Comparison of ENCODE assay signal across 8 cellular contexts in the genomic region with DNA sequence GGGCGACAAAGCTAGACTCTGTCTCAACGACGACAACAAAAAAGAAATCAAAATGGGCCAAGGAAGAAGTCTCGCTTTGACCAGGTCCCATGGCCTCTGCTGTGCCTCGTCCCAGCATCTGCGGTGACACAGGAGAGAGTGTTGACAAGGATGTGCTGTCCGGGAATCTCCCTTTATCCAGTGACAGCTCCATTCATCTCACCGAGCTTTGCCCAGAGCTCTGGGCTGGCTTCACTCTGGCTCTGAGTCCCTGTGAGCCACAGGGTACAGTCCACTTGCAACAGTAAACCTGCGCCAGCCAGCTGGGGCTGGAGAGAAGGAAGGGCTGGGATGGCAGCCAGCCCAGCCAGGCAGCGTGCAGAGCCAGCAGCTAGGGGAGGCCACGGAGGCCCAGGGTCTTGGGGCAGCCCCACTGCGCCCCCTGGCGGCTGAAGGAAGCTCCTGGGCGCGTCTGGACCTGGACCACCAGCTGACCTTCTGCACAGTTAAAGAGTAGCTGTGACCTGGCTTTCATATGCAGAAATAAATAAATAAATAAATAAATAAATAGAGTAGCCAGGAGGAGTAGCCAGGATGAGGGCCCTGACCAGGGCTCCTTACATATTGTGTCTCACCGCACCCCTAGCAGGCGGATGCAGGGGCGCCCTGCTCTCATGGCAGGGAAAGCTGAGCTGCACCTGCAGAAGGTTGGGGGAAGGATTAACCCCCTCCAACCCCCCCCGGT. TPM values are rescaled to one million over a fixed set of nuclear protein-coding genes. Genes with fewer than 3 reads are reported as not detected.
DNase-seq lines count a peak whose midpoint lies in the region; ATAC-seq, FAIRE-seq and TF ChIP-seq lines count a peak whose summit lies in the region.

No MANE protein-coding gene starts in this region.

- H3K27ac ChIP-seq in HEK293 (ENCODE audit: extremely low read depth, low read depth, low read length) (no peak overlapping the region), breast epithelium (peak overlapping the region; percentile 75 to 78), keratinocyte (ENCODE audit: control insufficient read depth, insufficient read depth, low read length) (no peak overlapping the region)

- H3K4me3 ChIP-seq in HEK293 (ENCODE audit: low read depth, low read length) = no peak overlapping the region
- no peak overlapping the region for H3K4me3 ChIP-seq in WI38 (ENCODE audit: low read depth, low read length)
- H3K4me3 ChIP-seq in breast epithelium = no peak overlapping the region
- H3K4me3 ChIP-seq in keratinocyte (ENCODE audit: control insufficient read depth in 2 of 3, extremely low read depth in 1 of 3, insufficient read depth in 2 of 3, low read depth in 1 of 3, low read length in 3 of 3) = no peak overlapping the region

- no peak overlapping the region for H3K27ac Mint-ChIP-seq in CD14-positive monocyte

- no peaks in the 10 kb centered on the region for H4K20me1 ChIP-seq in keratinocyte (ENCODE audit: control insufficient read depth, extremely low read depth, insufficient read depth, low read length)

- H3K4me3 Mint-ChIP-seq in CD14-positive monocyte = no peak overlapping the region

- H3K4me1 ChIP-seq in HEK293 (ENCODE audit: control insufficient read depth, insufficient read depth, low read length) = 0 out of 2 replicates have a peak, but pooled peaks cover 2% of the 10 kb centered on the region
- H3K4me1 ChIP-seq in breast epithelium = peaks cover 3 to 7% of the 10 kb centered on the region in 2 donors
- no peaks in the 10 kb centered on the region for H3K4me1 ChIP-seq in keratinocyte (ENCODE audit: control insufficient read depth, extremely low read depth, insufficient read depth, low read length)

- no peak for ATAC-seq in GM19452 (IDR thresholded peaks at IDR 0.05; ENCODE audit: unreplicated experiment)

- H3K79me2 ChIP-seq in keratinocyte (ENCODE audit: control insufficient read depth, insufficient read depth, low read length) = no peaks in the 10 kb centered on the region

- peak; percentile 63 for DNase-seq in CD14-positive monocyte (ENCODE audit: low spot score)
- peak; percentile 82 for DNase-seq in NCI-H2171 (lab: John Stamatoyannopoulos, UW)
- peak; percentile 93 to 94 for DNase-seq in breast epithelium (ENCODE audit: low spot score in 2 of 2)
- DNase-seq in keratinocyte (ENCODE audit: low read depth, low spot score) = no peak
- DNase-seq in stimulated activated CD4-positive, alpha-beta T cell treated with anti-CD3 and anti-CD28 coated beads, Interleukin-12 subunit alpha, Interleukin-12 subunit beta, amount 100 ng/mL, for 4 hours = peak; percentile 78

- H3K9me3 ChIP-seq in HEK293 (ENCODE audit: control insufficient read depth, insufficient read depth, low read depth, low read length) = no peaks in the 10 kb centered on the region
- H3K9me3 ChIP-seq in breast epithelium = no peaks in the 10 kb centered on the region
- H3K9me3 ChIP-seq in keratinocyte (ENCODE audit: control insufficient read depth, low read depth, low read length) = no peaks in the 10 kb centered on the region

- H3K9me3 Mint-ChIP-seq in CD14-positive monocyte = no peaks in the 10 kb centered on the region

- H3K27me3 ChIP-seq in breast epithelium (no peaks in the 10 kb centered on the region), keratinocyte (ENCODE audit: control insufficient read depth, extremely low read depth, insufficient read depth, low read length) (peaks cover 8% of the 10 kb centered on the region)

- TF ChIP-seq CTCF in CD14-positive monocyte (IDR thresholded peaks at IDR 0.05) = peak; percentile 97
- peak; percentile 86 for TF ChIP-seq CTCF in HEK293 (tag by site-specific recombination; IDR thresholded peaks at IDR 0.05)
- TF ChIP-seq CTCF in WI38 (IDR thresholded peaks at IDR 0.05; ENCODE audit: low read depth, low read length) = peak; percentile 87
- peak; percentile 63 to 93 (median 84) for TF ChIP-seq CTCF in breast epithelium (IDR thresholded peaks at IDR 0.05)
- peak; percentile 73 to 98 (median 85) for TF ChIP-seq CTCF in keratinocyte (optimal IDR thresholded peaks at IDR 0.05 in 1 of 3, IDR thresholded peaks at IDR 0.05 in 1 of 3, conservative IDR thresholded peaks at IDR 0.05 in 1 of 3; ENCODE audit: extremely low read depth in 1 of 3, insufficient read depth in 2 of 3, low read length in 3 of 3)

- no peak overlapping the region for H3K4me2 ChIP-seq in keratinocyte (ENCODE audit: control insufficient read depth, extremely low read depth, insufficient read depth, low read depth, low read length)

- peaks cover 3% of the 10 kb centered on the region for H3K4me1 Mint-ChIP-seq in CD14-positive monocyte

- H3K36me3 ChIP-seq in HEK293 (ENCODE audit: control insufficient read depth in 2 of 2, insufficient read depth in 1 of 2, low read length in 2 of 2) (no peaks in the 10 kb centered on the region), breast epithelium (no peaks in the 10 kb centered on the region), keratinocyte (ENCODE audit: control insufficient read depth in 2 of 2, extremely low read depth in 1 of 2, insufficient read depth in 2 of 2, low read length in 2 of 2) (no peaks in the 10 kb centered on the region)

- TF ChIP-seq POLR2A in breast epithelium (IDR thresholded peaks at IDR 0.05) = no peak

- POLR2A ChIA-PET in HEK293 (lab: Yijun Ruan, JAX) = interaction anchor here (0.5 to 2.9 kb wide), 15 partner anchors 9 to 279 kb away, joined by 3 to 16 read pairs (median 4); a partner anchor contains a TSS

- H2AFZ ChIP-seq in keratinocyte (ENCODE audit: control insufficient read depth, low read length) = no peak overlapping the region

- dilution Hi-C loops in keratinocyte (cut with MboI; ENCODE audit: extremely low pct_ligation_motif_present, low sequenced_read_pairs) = no loop called here

- no peak overlapping the region for H3K9ac ChIP-seq in keratinocyte (ENCODE audit: control insufficient read depth, extremely low read depth, insufficient read depth, low read length)

- intact Hi-C loops in CD14-positive monocyte (cut with micrococcal nuclease) = loop anchor here (5.0 to 10.0 kb wide), 2 partner anchors 287 to 294 kb away; no protein-coding TSS in a partner anchor
- intact Hi-C loops in breast epithelium (cut with DNase I; ENCODE audit: low total_unique reads) = no loop called here

- peaks cover 0 to 2% (median 1%) of the 10 kb centered on the region in 3 donors for H3K27me3 Mint-ChIP-seq in CD14-positive monocyte (ENCODE audit: low read depth in 3 of 3)

- no peaks in the 10 kb centered on the region for H3K9me1 ChIP-seq in keratinocyte (ENCODE audit: control insufficient read depth, extremely low read depth, insufficient read depth, low read length)

- CTCF ChIA-PET in HEK293 (lab: Yijun Ruan, JAX) = interaction anchor here (0.6 to 4.1 kb wide), 68 partner anchors 10 to 873 kb away, joined by 3 to 59 read pairs (median 4); a partner anchor contains a TSS

- peaks cover under 1 to 3% of the 10 kb centered on the region in 2 donors for H3K36me3 Mint-ChIP-seq in CD14-positive monocyte

- no peak for FAIRE-seq in keratinocyte (lab: Jason Lieb, UNC)

TF ChIP-seq in HEK293, 187 proteins besides CTCF, POLR2A, EP300 and RAD21 (continues in another document):
- TF ChIP-seq ZNF423 (tag by site-specific recombination; IDR thresholded peaks at IDR 0.05) (no peak), ZNF548 (tag by site-specific recombination; IDR thresholded peaks at IDR 0.05) (no peak)
- TF ChIP-seq, protein P1, sequence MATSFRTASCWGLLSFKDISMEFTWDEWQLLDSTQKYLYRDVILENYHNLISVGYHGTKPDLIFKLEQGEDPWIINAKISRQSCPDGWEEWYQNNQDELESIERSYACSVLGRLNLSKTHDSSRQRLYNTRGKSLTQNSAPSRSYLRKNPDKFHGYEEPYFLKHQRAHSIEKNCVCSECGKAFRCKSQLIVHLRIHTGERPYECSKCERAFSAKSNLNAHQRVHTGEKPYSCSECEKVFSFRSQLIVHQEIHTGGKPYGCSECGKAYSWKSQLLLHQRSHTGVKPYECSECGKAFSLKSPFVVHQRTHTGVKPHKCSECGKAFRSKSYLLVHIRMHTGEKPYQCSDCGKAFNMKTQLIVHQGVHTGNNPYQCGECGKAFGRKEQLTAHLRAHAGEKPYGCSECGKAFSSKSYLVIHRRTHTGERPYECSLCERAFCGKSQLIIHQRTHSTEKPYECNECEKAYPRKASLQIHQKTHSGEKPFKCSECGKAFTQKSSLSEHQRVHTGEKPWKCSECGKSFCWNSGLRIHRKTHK (tag by site-specific recombination; IDR thresholded peaks at IDR 0.05) = no peak

RNA-seq across cellular contexts. Expression of a gene that starts 29.7 kb away (rescaled TPM):
- 1,000 to 10,000 TPM; 1,458 to 1,573 TPM for polyA plus RNA-seq in CD14-positive monocyte
- 100 to 1,000 TPM; 400 to 717 (median 589) TPM for total RNA-seq in breast epithelium
- 1,831 to 2,152 TPM (median 1,908 TPM) in 3 replicates for polyA plus RNA-seq in keratinocyte
- polyA plus RNA-seq in keratinocyte (2011; ENCODE audit: low read depth) = 5,319 TPM
- polyA plus RNA-seq in keratinocyte (2011; cell fraction: cytosol; rRNA removed) = 1,516 and 1,792 TPM in 2 replicates
- polyA plus RNA-seq in keratinocyte (2011; cell fraction: nucleus; rRNA removed) = 1,367 and 1,540 TPM in 2 replicates
- polyA plus RNA-seq in keratinocyte (2012; ENCODE audit: low replicate concordance) = 973 and 2,209 TPM in 2 replicates
- polyA minus RNA-seq in keratinocyte = 2,026 to 2,762 TPM (median 2,694 TPM) in 3 replicates
- polyA minus RNA-seq in keratinocyte (2011; cell fraction: cytosol; rRNA and poly(A)+ RNA removed) = 1,962 TPM
- 651 and 812 TPM in 2 replicates for polyA minus RNA-seq in keratinocyte (2011; cell fraction: nucleus; rRNA and poly(A)+ RNA removed)

RNA-seq across cellular contexts. Expression of a gene that starts 31.4 kb away (rescaled TPM):
- polyA plus RNA-seq in CD14-positive monocyte = 1 to 10 TPM; 1.2 to 3.8 TPM
- total RNA-seq in breast epithelium = 100 to 1,000 TPM in 2 of 3 donors, 10 to 100 TPM in 1; 65.8 to 166 (median 123) TPM
- 2.8 to 3.8 TPM (median 3.6 TPM) in 3 replicates for polyA plus RNA-seq in keratinocyte
- 32.8 TPM for polyA plus RNA-seq in keratinocyte (2011; ENCODE audit: low read depth)
- 8.1 and 10.5 TPM in 2 replicates for polyA plus RNA-seq in keratinocyte (2011; cell fraction: cytosol; rRNA removed)
- polyA plus RNA-seq in keratinocyte (2011; cell fraction: nucleus; rRNA removed) = 26.3 and 30.2 TPM in 2 replicates
- polyA plus RNA-seq in keratinocyte (2012; ENCODE audit: low replicate concordance) = 13.7 and 17.2 TPM in 2 replicates
- polyA minus RNA-seq in keratinocyte = 22.0 to 29.9 TPM (median 28.0 TPM) in 3 replicates
- polyA minus RNA-seq in keratinocyte (2011; cell fraction: cytosol; rRNA and poly(A)+ RNA removed) = 28.6 TPM
- polyA minus RNA-seq in keratinocyte (2011; cell fraction: nucleus; rRNA and poly(A)+ RNA removed) = 16.4 and 51.3 TPM in 2 replicates

Comparison
In these comparisons a context has a peak if more than half of its experiments do, and no peak if none do; other contexts are left out.
1. H3K27ac ChIP-seq: peak in breast epithelium (2 of 2); none in HEK293 (single experiment) and keratinocyte (single experiment).
2. Peak in every context shown above with its lines, with median percentiles within 50 percentile points of each other: CTCF ChIP-seq.